16 cellular contexts compared by ENCODE assay signal in the genomic region with DNA sequence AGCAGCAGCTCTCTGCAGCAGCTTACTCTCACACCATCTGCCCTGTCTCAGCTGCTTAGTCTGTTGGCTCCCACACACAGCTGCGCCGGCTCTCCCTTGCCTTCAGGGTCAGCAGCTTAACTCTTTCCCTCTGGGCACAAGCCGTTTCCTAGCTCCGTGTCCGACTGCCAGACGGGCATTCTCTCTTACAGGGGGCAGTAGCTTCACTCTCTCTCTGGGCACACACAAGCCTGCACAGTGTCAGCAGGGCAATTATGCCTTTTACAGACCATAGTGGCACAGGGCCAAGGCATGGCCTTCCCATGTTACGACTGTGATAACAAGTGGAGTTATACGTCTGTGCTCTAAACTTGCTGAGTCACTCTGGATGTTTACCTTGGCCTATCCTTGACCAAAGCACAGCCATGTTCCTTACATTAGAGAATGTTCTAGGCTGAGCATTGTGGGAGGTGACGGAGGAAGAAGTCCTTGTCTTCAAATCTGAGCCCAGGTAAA. TPM values are rescaled to one million over a fixed set of nuclear protein-coding genes. Genes with fewer than 3 reads are reported as not detected.
DNase-seq lines count a peak whose midpoint lies in the region; ATAC-seq, FAIRE-seq and TF ChIP-seq lines count a peak whose summit lies in the region.
"Had no signal": no experiment of that assay in that cellular context is flagged by ENCODE, and none has a peak within 500 bp of the region (broad histone marks: within the 10 kb centered on the region; RNA-seq: fewer than 3 reads in every experiment).

No MANE protein-coding gene starts in this region.

- H3K4me1 ChIP-seq in pancreas: no peaks in the 10 kb centered on the region

- no peak overlapping the region for H3K4me3 ChIP-seq in pancreas
- H3K4me3 ChIP-seq: GM12878, spleen had no signal

- no peaks in the 10 kb centered on the region for H3K36me3 ChIP-seq in pancreas

- in situ Hi-C loops in GM13977 (cut with MboI; ENCODE audit: low pct_unique_long_range_greater_than_20kb, low sequenced_read_pairs, unreplicated experiment): no loop called here

- no peak for TF ChIP-seq CTCF in pancreas (IDR thresholded peaks at IDR 0.05)
- no peak for TF ChIP-seq CTCF in GM13977 (IDR thresholded peaks at IDR 0.05; ENCODE audit: extremely low read depth, insufficient read depth, missing control alignments)

- H3K27ac ChIP-seq in pancreas: no peak overlapping the region
- H3K27ac ChIP-seq: spleen had no signal

- FAIRE-seq in pancreas (lab: Jason Lieb, UNC): no peak
- FAIRE-seq: GM12878 had no signal

- no peaks in the 10 kb centered on the region for H3K9me3 ChIP-seq in pancreas
- H3K9me3 ChIP-seq: spleen had no signal

- WGBS in pancreas, 2 donors: 22 to 27% methylated on average over 9 of the region's 9 CpGs

- intact Hi-C loops in pancreas (cut with DNase I): no loop called here
- intact Hi-C loops in left colon (cut with DNase I, micrococcal nuclease): no loop called here

- no peak for TF ChIP-seq POLR2A in erythroblast (IDR thresholded peaks at IDR 0.05; ENCODE audit: low read length)

- ATAC-seq in pancreas (peak; percentile 75 to 90 (median 84)), left colon (no peak)
- ATAC-seq: GM12878 had no signal

- DNase-seq in ELR (ENCODE audit: low read depth): peak; percentile 15
- peak; percentile 98 for DNase-seq in NCI-H82 (lab: John Stamatoyannopoulos, UW)
- peak; percentile 43 to 53 for DNase-seq in erythroblast (lab: John Stamatoyannopoulos, UW)
- peak in 4 of 6 donors; percentile 18 to 41 (median 37) for DNase-seq in pancreas
- DNase-seq in GM13977 (ENCODE audit: low spot score): no peak
- no peak for DNase-seq in epidermal melanocyte (ENCODE audit: insufficient read length, low spot score)
- no peak for DNase-seq in left colon
- DNase-seq: activated naive CD4-positive, alpha-beta T cell treated with anti-CD3 and anti-CD28 coated beads for 36 hours; COR-L47; cortex of kidney; Kasumi-1; NCI-H510A treated with DMSO at 0.1 percent for 48 hours; spleen; SW 1271 had no signal

- H3K27me3 ChIP-seq in pancreas: no peaks in the 10 kb centered on the region
- H3K27me3 ChIP-seq: spleen had no signal

RNA-seq across cellular contexts. Expression of a gene that starts 31.7 kb away (rescaled TPM):
- total RNA-seq in pancreas (under 1 TPM in 1 of 6 donors, not detected in 5; 0.03 TPM), left colon (not detected)
- polyA plus RNA-seq in pancreas: under 1 TPM; 0.04 to 0.05 TPM
- total RNA-seq: activated naive CD4-positive, alpha-beta T cell treated with anti-CD3 and anti-CD28 coated beads for 36 hours; mucosa of gallbladder; spleen had no signal
- polyA plus RNA-seq: spleen had no signal

Comparison
In these comparisons a context has a peak if more than half of its experiments do, and no peak if none do; other contexts are left out.
1. DNase-seq: peak in ELR (single experiment), NCI-H82 (single experiment), erythroblast (2 of 2) and pancreas (4 of 6); none in GM13977 (single experiment), epidermal melanocyte (single experiment) and left colon (0 of 2).